Comparison of ENCODE assay signal across 1 cellular context in genomic region chr1:206914138-206914537, GRCh38.
TF ChIP-seq lines count a peak whose summit lies in the region.

No MANE protein-coding gene starts in this region.

TF ChIP-seq in GM12878, 131 proteins besides CTCF, POLR2A, EP300 and RAD21:
- TF ChIP-seq POLR2AphosphoS5 (IDR thresholded peaks at IDR 0.05; ENCODE audit: low read length) (no peak), BRCA1 (IDR thresholded peaks at IDR 0.05; ENCODE audit: low read depth, low read length) (no peak), RB1 (IDR thresholded peaks at IDR 0.05; ENCODE audit: borderline replicate concordance) (no peak), MAX (IDR thresholded peaks at IDR 0.05; ENCODE audit: low read depth, low read length) (no peak), RAD51 (IDR thresholded peaks at IDR 0.05) (no peak), SRF (IDR thresholded peaks at IDR 0.05; ENCODE audit: low read depth in 2 of 2, low read length in 2 of 2) (no peak), CREB1 (IDR thresholded peaks at IDR 0.05; ENCODE audit: low read depth) (no peak), MYB (IDR thresholded peaks at IDR 0.05; ENCODE audit: borderline replicate concordance, low read depth, low read length) (no peak), CBX3 (IDR thresholded peaks at IDR 0.05; ENCODE audit: borderline replicate concordance, low read depth) (no peak), ZNF274 (IDR thresholded peaks at IDR 0.05; ENCODE audit: insufficient read depth, insufficient read length) (no peak)
- TF ChIP-seq, protein P1, sequence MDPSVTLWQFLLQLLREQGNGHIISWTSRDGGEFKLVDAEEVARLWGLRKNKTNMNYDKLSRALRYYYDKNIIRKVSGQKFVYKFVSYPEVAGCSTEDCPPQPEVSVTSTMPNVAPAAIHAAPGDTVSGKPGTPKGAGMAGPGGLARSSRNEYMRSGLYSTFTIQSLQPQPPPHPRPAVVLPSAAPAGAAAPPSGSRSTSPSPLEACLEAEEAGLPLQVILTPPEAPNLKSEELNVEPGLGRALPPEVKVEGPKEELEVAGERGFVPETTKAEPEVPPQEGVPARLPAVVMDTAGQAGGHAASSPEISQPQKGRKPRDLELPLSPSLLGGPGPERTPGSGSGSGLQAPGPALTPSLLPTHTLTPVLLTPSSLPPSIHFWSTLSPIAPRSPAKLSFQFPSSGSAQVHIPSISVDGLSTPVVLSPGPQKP (IDR thresholded peaks at IDR 0.05; ENCODE audit: low read depth, low read length), result no peak
- TF ChIP-seq, protein P2, sequence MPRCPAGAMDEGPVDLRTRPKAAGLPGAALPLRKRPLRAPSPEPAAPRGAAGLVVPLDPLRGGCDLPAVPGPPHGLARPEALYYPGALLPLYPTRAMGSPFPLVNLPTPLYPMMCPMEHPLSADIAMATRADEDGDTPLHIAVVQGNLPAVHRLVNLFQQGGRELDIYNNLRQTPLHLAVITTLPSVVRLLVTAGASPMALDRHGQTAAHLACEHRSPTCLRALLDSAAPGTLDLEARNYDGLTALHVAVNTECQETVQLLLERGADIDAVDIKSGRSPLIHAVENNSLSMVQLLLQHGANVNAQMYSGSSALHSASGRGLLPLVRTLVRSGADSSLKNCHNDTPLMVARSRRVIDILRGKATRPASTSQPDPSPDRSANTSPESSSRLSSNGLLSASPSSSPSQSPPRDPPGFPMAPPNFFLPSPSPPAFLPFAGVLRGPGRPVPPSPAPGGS (IDR thresholded peaks at IDR 0.05; ENCODE audit: borderline replicate concordance, insufficient read depth, low read depth, low read length, poor library complexity, severe bottlenecking), result no peak
